In genomic region chr1:11789126-11790067, GRCh38 we compare ENCODE assay signal across 1 cellular context.
A peak's percentile ranks its signal among the peaks of the same experiment; 100 is the strongest.
TF ChIP-seq lines count a peak whose summit lies in the region.

No MANE protein-coding gene starts in this region.

TF ChIP-seq in K562, 482 proteins besides CTCF, POLR2A, EP300 and RAD21:
- TF ChIP-seq ZNF511 (CRISPR knock-in tag; IDR thresholded peaks at IDR 0.05) (0 out of 2 replicates have a peak, but pooled peaks have one; percentile 33), ATF4 (CRISPR knock-in tag; IDR thresholded peaks at IDR 0.05) (no peak), ZNF436 (CRISPR knock-in tag; IDR thresholded peaks at IDR 0.05) (no peak), HINFP (tag; conservative IDR thresholded peaks at IDR 0.05; ENCODE audit: low read depth) (no peak), MLX (CRISPR knock-in tag; conservative IDR thresholded peaks at IDR 0.05) (no peak), POLR2G (IDR thresholded peaks at IDR 0.05; ENCODE audit: low read depth, low read length) (peak; percentile 62), TFAP4 (CRISPR knock-in tag; IDR thresholded peaks at IDR 0.05; ENCODE audit: borderline replicate concordance) (peak; percentile 3; the same call in 1 of the 2 replicates), POLR2AphosphoS2 (IDR thresholded peaks at IDR 0.05; ENCODE audit: low read length) (peak; percentile 57; the same call in 1 of the 2 replicates), TEAD2 (tag; IDR thresholded peaks at IDR 0.05) (no peak), RBFOX2 (IDR thresholded peaks at IDR 0.05; ENCODE audit: low read depth, low read length) (peak; percentile 53; the same call in 1 of the 2 replicates), ZNF263 (CRISPR knock-in tag; IDR thresholded peaks at IDR 0.05; ENCODE audit: borderline replicate concordance) (0 out of 2 replicates have a peak, but pooled peaks have one; percentile 17), TARDBP (IDR thresholded peaks at IDR 0.05) (0 out of 2 replicates have a peak, but pooled peaks have one; percentile 13), ZNF592 (IDR thresholded peaks at IDR 0.05) (peak; percentile 12; the same call in 1 of the 2 replicates), RBM25 (IDR thresholded peaks at IDR 0.05; ENCODE audit: low read depth, low read length, severe bottlenecking) (no peak), ZBTB7A (IDR thresholded peaks at IDR 0.05; ENCODE audit: borderline replicate concordance, control insufficient read depth, low read depth, low read length) (no peak), CCAR2 (IDR thresholded peaks at IDR 0.05; ENCODE audit: low read depth, low read length) (no peak), KLF6 (CRISPR knock-in tag; IDR thresholded peaks at IDR 0.05; ENCODE audit: borderline replicate concordance) (no peak), ZNF318 (IDR thresholded peaks at IDR 0.05; ENCODE audit: borderline replicate concordance in 1 of 2, low read depth in 1 of 2) (no peak), REST (CRISPR knock-in tag; IDR thresholded peaks at IDR 0.05; ENCODE audit: low read depth) (no peak), DNMT1 (IDR thresholded peaks at IDR 0.05) (no peak), E2F4 (CRISPR knock-in tag; IDR thresholded peaks at IDR 0.05; ENCODE audit: low read depth) (0 out of 2 replicates have a peak, but pooled peaks have one; percentile 34), NELFE (IDR thresholded peaks at IDR 0.05; ENCODE audit: insufficient read depth, insufficient read length) (no peak), HDAC8 (tag; IDR thresholded peaks at IDR 0.05) (no peak), MEF2D (tag; conservative IDR thresholded peaks at IDR 0.05; ENCODE audit: low read depth) (no peak), SREBF1 (IDR thresholded peaks at IDR 0.05; ENCODE audit: borderline replicate concordance, low read depth, low read length) (no peak), ZFX (CRISPR knock-in tag; IDR thresholded peaks at IDR 0.05) (peak; percentile 45)
